8 cellular contexts compared by ENCODE assay signal in the genomic region with DNA sequence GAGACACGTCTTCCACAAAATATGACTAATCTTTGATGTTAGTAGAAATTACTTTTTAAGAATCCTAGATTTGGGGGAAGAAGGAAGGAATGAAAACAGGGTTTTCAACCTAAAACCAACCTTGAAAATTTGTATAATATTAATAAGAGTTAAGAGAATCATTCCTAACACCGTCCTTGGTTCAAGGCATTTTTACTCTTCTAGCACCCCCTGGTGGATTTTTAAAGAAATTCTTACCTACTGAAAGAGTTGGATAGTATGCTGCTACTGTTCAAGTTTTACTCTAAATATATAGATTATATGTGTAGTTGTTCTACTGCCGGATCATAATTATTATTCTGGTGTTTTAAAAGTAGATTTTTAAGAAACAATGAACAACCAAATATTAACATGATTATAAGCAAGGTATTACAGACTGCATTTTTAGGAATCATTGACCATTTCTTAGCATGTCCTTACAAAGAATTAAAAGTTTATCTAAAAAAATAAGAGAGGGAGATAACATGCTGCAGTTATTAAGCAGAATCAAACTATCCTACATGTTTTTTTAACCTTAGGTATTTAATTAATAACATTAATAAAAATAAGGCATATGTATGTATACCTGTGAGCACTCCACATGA. TPM values are rescaled to one million over a fixed set of nuclear protein-coding genes. Genes with fewer than 3 reads are reported as not detected.
DNase-seq lines count a peak whose midpoint lies in the region; ATAC-seq and TF ChIP-seq lines count a peak whose summit lies in the region.

No MANE protein-coding gene starts in this region.

- peak; percentile 81 for ATAC-seq in GM21447 (IDR thresholded peaks at IDR 0.05; ENCODE audit: unreplicated experiment)
- no peak for ATAC-seq in Right ventricle myocardium superior (ENCODE audit: poor library complexity)

- TF ChIP-seq POLR2A in Peyer's patch (IDR thresholded peaks at IDR 0.05) (no peak), erythroblast (IDR thresholded peaks at IDR 0.05; ENCODE audit: low read length) (no peak), prostate gland (IDR thresholded peaks at IDR 0.05) (no peak)

- H3K9me3 ChIP-seq in Peyer's patch (no peaks in the 10 kb centered on the region), prostate gland (no peaks in the 10 kb centered on the region)

- intact Hi-C loops in prostate gland (cut with DNase I): loop anchor here (2.0 kb wide), 1 partner anchor 888 kb away; no protein-coding TSS in a partner anchor
- intact Hi-C loops in Right ventricle myocardium superior (cut with DNase I): loop anchor here (10.0 kb wide), 1 partner anchor 892 kb away; no protein-coding TSS in a partner anchor

- H3K27me3 ChIP-seq in Peyer's patch (no peaks in the 10 kb centered on the region), prostate gland (replicated peaks; ENCODE audit: insufficient read depth) (no peaks in the 10 kb centered on the region)

- 8% methylated on average over 3 of the region's 3 CpGs for WGBS in prostate gland

- H3K36me3 ChIP-seq in Peyer's patch (no peaks in the 10 kb centered on the region), prostate gland (no peaks in the 10 kb centered on the region)

- TF ChIP-seq CTCF in Peyer's patch (IDR thresholded peaks at IDR 0.05) (peak in 4 of 6 experiments; percentile 39 to 53 (median 44)), prostate gland (IDR thresholded peaks at IDR 0.05) (peak; percentile 48 to 84 (median 76))

- DNase-seq in DMS153 (lab: John Stamatoyannopoulos, UW) (peak; percentile 36), Peyer's patch (no peak), erythroblast (lab: John Stamatoyannopoulos, UW) (peak; percentile 59 to 76), prostate gland (ENCODE audit: low spot score) (no peak), Right ventricle myocardium superior (no peak)
- peak; percentile 51 for DNase-seq in Jurkat, Clone E6-1 (ENCODE audit: low read depth, low spot score)
- no peak for DNase-seq in activated effector memory CD4-positive, alpha-beta T cell treated with anti-CD3 and anti-CD28 coated beads, Interleukin-2, amount 50 U/mL, for 16 hours

- H3K4me3 ChIP-seq in Jurkat, Clone E6-1 (ENCODE audit: low read length): no peak overlapping the region
- H3K4me3 ChIP-seq in Peyer's patch (no peak overlapping the region), prostate gland (no peak overlapping the region)

- H3K4me1 ChIP-seq in Peyer's patch (no peaks in the 10 kb centered on the region), prostate gland (replicated peaks) (no peaks in the 10 kb centered on the region)

- H3K27ac ChIP-seq in Peyer's patch: no peak overlapping the region
- H3K27ac ChIP-seq in prostate gland: no peak overlapping the region

RNA-seq across cellular contexts. Expression of gene SLITRK6, which starts 7.4 kb away (rescaled TPM):
- not detected for polyA plus RNA-seq in Jurkat, Clone E6-1 (2012; ENCODE audit: insufficient read depth, insufficient read length)
- total RNA-seq in Peyer's patch (10 to 100 TPM in 1 of 4 donors, 1 to 10 TPM in 3; 5.0 to 17.3 (median 8.0) TPM), prostate gland (1 to 10 TPM; 2.6 to 7.6 TPM), Right ventricle myocardium superior (0.83 TPM)

Comparison
In these comparisons a context has a peak if more than half of its experiments do, and no peak if none do; other contexts are left out.
1. DNase-seq: peak in DMS153 (single experiment), Jurkat, Clone E6-1 (single experiment) and erythroblast (2 of 2); none in Peyer's patch (0 of 3), prostate gland (single experiment), activated effector memory CD4-positive, alpha-beta T cell treated with anti-CD3 and anti-CD28 coated beads, Interleukin-2, amount 50 U/mL, for 16 hours (single experiment) and Right ventricle myocardium superior (single experiment).